ENCODE assay signal across 16 cellular contexts in the genomic region with DNA sequence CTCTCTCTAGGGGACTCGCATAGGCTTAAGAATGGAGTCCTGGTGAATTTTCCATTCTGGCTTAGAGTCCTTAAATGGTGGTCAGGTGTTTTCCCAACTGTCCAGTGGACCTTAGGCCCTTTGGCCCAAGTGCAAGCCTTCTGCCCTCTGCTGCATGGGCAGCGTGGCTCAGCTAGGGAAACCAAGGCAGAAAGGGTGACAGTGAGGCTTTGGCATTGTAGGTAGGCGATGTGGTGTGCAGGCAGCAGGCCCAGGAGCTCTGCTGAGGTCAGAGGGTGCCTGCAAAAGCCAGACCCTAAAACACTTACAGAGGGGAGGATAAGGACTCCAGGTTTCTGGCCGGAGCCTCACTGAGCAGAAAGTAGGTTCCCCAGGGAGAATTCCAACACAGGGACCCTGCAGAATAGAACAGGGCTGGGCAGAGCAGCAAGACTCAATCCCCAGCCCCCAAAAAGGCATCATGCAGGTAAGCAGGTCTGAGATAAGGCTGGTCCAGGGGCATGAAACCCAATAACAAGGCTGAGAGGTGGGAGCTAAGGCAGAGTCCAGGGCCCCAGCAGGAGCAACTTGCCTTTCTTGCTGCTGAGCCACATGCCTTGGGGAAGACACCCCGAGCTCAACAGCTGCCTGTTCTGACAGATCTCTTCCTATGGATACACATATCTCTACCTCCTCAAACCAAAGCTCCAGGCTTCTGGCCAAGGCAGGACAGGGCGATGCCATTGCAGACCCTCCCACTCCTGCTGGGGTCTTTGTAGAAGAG.
A peak's percentile ranks its signal among the peaks of the same experiment; 100 is the strongest.
DNase-seq lines count a peak whose midpoint lies in the region; ATAC-seq and TF ChIP-seq lines count a peak whose summit lies in the region.
"Had no signal": no experiment of that assay in that cellular context is flagged by ENCODE, and none has a peak within 500 bp of the region (broad histone marks: within the 10 kb centered on the region; RNA-seq: fewer than 3 reads in every experiment).

No MANE protein-coding gene starts in this region.

- H3K27ac ChIP-seq in adrenal gland = peak overlapping the region in 1 of 5 donors; percentile 54
- H3K27ac ChIP-seq: Peyer's patch had no signal

- CTCF ChIA-PET in activated naive CD4-positive, alpha-beta T cell treated with anti-CD3 and anti-CD28 coated beads, Interleukin-2, amount 10 ng/mL, durations not matched to agents 7 days and 5 days (lab: Charles Lee) = interaction anchor here (1.9 kb wide), 1 partner anchor 13 kb away, joined by 10 read pairs; no protein-coding TSS in a partner anchor

- TF ChIP-seq POLR2A in adrenal gland (IDR thresholded peaks at IDR 0.05) = no peak

- H3K4me3 Mint-ChIP-seq in activated naive CD4-positive, alpha-beta T cell treated with anti-CD3 and anti-CD28 coated beads, Interleukin-2, amount 10 ng/mL, durations not matched to agents 7 days and 5 days = no peak overlapping the region
- H3K4me3 Mint-ChIP-seq in type B pancreatic cell = no peak overlapping the region
- H3K4me3 Mint-ChIP-seq: GM23338 had no signal

- no peak for ATAC-seq in GM19397 (IDR thresholded peaks at IDR 0.05; ENCODE audit: unreplicated experiment)
- ATAC-seq: GM23338 had no signal

- H3K36me3 ChIP-seq in adrenal gland (replicated peaks in 1 of 2) = peaks cover 0 to 59% of the 10 kb centered on the region in 2 donors

- intact Hi-C loops in adrenal gland (cut with DNase I) = no loop called here
- intact Hi-C loops in posterior vena cava (cut with DNase I) = no loop called here

- no peak for TF ChIP-seq CTCF in adrenal gland (IDR thresholded peaks at IDR 0.05)
- TF ChIP-seq CTCF in type B pancreatic cell (conservative IDR thresholded peaks at IDR 0.05) = no peak

- H3K27ac Mint-ChIP-seq in activated naive CD4-positive, alpha-beta T cell treated with anti-CD3 and anti-CD28 coated beads, Interleukin-2, amount 10 ng/mL, durations not matched to agents 7 days and 5 days = no peak overlapping the region
- peak overlapping the region; percentile 61 for H3K27ac Mint-ChIP-seq in type B pancreatic cell
- H3K27ac Mint-ChIP-seq: GM23338 had no signal

- H3K4me3 ChIP-seq in adrenal gland = no peak overlapping the region
- H3K4me3 ChIP-seq: GM23338, Peyer's patch had no signal

- H3K4me1 Mint-ChIP-seq in activated naive CD4-positive, alpha-beta T cell treated with anti-CD3 and anti-CD28 coated beads, Interleukin-2, amount 10 ng/mL, durations not matched to agents 7 days and 5 days = peaks cover 4% of the 10 kb centered on the region
- peaks cover 7% of the 10 kb centered on the region for H3K4me1 Mint-ChIP-seq in type B pancreatic cell (ENCODE audit: unreplicated experiment)

- H3K27me3 ChIP-seq in adrenal gland = no peaks in the 10 kb centered on the region
- H3K27me3 ChIP-seq: Peyer's patch had no signal

- H3K9me3 ChIP-seq in adrenal gland (replicated peaks in 1 of 3) = no peaks in the 10 kb centered on the region
- H3K9me3 ChIP-seq: Peyer's patch had no signal

- H3K36me3 Mint-ChIP-seq in activated naive CD4-positive, alpha-beta T cell treated with anti-CD3 and anti-CD28 coated beads, Interleukin-2, amount 10 ng/mL, durations not matched to agents 7 days and 5 days = no peaks in the 10 kb centered on the region
- H3K36me3 Mint-ChIP-seq in type B pancreatic cell = peaks cover 6% of the 10 kb centered on the region

- WGBS in adrenal gland, 4 donors = 85 to 92% (median 91%) methylated on average over 5 to 6 of the region's 6 CpGs

- H3K27me3 Mint-ChIP-seq in activated naive CD4-positive, alpha-beta T cell treated with anti-CD3 and anti-CD28 coated beads, Interleukin-2, amount 10 ng/mL, durations not matched to agents 7 days and 5 days = no peaks in the 10 kb centered on the region
- H3K27me3 Mint-ChIP-seq in type B pancreatic cell = no peaks in the 10 kb centered on the region

- H3K4me1 ChIP-seq in adrenal gland (replicated peaks in 1 of 2) = peaks cover 0 to 27% of the 10 kb centered on the region in 2 donors

- H3K9me3 Mint-ChIP-seq in activated naive CD4-positive, alpha-beta T cell treated with anti-CD3 and anti-CD28 coated beads, Interleukin-2, amount 10 ng/mL, durations not matched to agents 7 days and 5 days = peaks cover 4% of the 10 kb centered on the region
- no peaks in the 10 kb centered on the region for H3K9me3 Mint-ChIP-seq in type B pancreatic cell
- H3K9me3 Mint-ChIP-seq: GM23338 had no signal

- DNase-seq in activated naive CD4-positive, alpha-beta T cell treated with anti-CD3 and anti-CD28 coated beads, Interleukin-2, amount 10 ng/mL, durations not matched to agents 7 days and 5 days = peak; percentile 16
- no peak for DNase-seq in activated naive CD4-positive, alpha-beta T cell (lab: John Stamatoyannopoulos, UW)
- peak in 5 of 7 donors; percentile 10 to 49 (median 13) for DNase-seq in adrenal gland
- peak; percentile 62 for DNase-seq in posterior vena cava (ENCODE audit: low spot score)
- no peak for DNase-seq in type B pancreatic cell (ENCODE audit: extremely low spot score, unreplicated experiment)
- no peak for DNase-seq in T-helper 1 cell
- DNase-seq in ecto neural progenitor cell (ENCODE audit: low spot score) = no peak
- DNase-seq: C1 segment of cervical spinal cord, IMR-90, Kasumi-1, NCI-H1105 treated with DMSO at 0.1 percent for 48 hours, NCI-H187, NCI-H774 had no signal

Comparison
In these comparisons a context has a peak if more than half of its experiments do, and no peak if none do; other contexts are left out.
1. DNase-seq: peak in activated naive CD4-positive, alpha-beta T cell treated with anti-CD3 and anti-CD28 coated beads, Interleukin-2, amount 10 ng/mL, durations not matched to agents 7 days and 5 days (single experiment), adrenal gland (5 of 7) and posterior vena cava (single experiment); none in activated naive CD4-positive, alpha-beta T cell (0 of 4), type B pancreatic cell (single experiment), T-helper 1 cell (0 of 5) and ecto neural progenitor cell (single experiment).